In the genomic region with DNA sequence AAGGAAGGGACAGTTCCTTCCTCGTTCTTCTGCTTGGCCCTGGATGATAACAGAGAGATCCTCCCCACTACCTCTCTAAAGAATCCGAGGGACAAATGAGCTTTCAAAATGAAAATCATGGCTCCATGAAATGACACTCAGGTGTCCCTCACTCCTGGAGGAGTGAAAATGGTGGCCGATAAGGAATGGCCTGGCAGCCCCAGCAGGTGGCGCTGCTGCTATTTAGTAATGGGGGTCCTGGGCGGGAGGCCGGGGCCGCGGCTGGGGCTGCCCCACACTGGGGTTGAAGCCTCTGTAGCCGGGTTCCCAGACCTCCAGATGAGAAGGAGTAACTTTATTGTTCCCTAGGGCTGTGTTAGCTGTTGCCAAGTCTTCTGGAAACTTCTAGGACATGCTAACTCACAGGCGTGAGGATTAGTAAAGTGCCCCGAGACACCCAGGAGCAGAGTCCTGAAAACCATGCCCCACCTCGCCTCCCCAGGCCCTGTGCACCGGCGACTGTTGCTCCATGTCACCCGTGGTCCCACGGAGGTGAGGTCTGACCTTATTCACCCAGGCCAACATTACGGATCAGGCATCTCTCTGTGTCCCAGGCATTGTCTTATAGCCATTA, we compare ENCODE assay signal across 7 cellular contexts.
A peak's percentile ranks its signal among the peaks of the same experiment; 100 is the strongest.
DNase-seq lines count a peak whose midpoint lies in the region; ATAC-seq and TF ChIP-seq lines count a peak whose summit lies in the region.

No MANE protein-coding gene starts in this region.

- H3K9me3 ChIP-seq in trophoblast cell (ENCODE audit: insufficient read depth, low read depth, low read length): no peaks in the 10 kb centered on the region
- H3K9me3 ChIP-seq in upper lobe of right lung: no peaks in the 10 kb centered on the region

- no peak overlapping the region for H2BK5ac ChIP-seq in trophoblast cell (ENCODE audit: low read depth, low read length, poor library complexity)

- peak overlapping the region; percentile 16 for H3K18ac ChIP-seq in trophoblast cell (ENCODE audit: low read length)

- H3K4me1 ChIP-seq in trophoblast cell (ENCODE audit: control insufficient read depth in 1 of 2, insufficient read depth in 2 of 2, low read length in 2 of 2): peaks cover 5 to 8% of the 10 kb centered on the region in 2 experiments
- H3K4me1 ChIP-seq in upper lobe of right lung: peaks cover 26% of the 10 kb centered on the region

- H3K4me3 ChIP-seq in trophoblast cell (ENCODE audit: low read depth, low read length) (no peak overlapping the region), upper lobe of right lung (no peak overlapping the region)

- DNase-seq in HK-2 (ENCODE audit: unreplicated experiment) (peak; percentile 60), RPMI8226 (peak; percentile 78), globus pallidus (ENCODE audit: low spot score) (peak; percentile 57), trophoblast cell (peak; percentile 30 to 69), upper lobe of right lung (peak; percentile 88)
- DNase-seq in activated naive CD4-positive, alpha-beta T cell (lab: John Stamatoyannopoulos, UW): peak; percentile 7 to 60 (median 40)

- peak overlapping the region; percentile 8 for H3K14ac ChIP-seq in trophoblast cell (ENCODE audit: low read length)

- H3K27ac ChIP-seq in trophoblast cell (ENCODE audit: low read depth, low read length): no peak overlapping the region
- H3K27ac ChIP-seq in upper lobe of right lung: no peak overlapping the region

- no peak overlapping the region for H3K9ac ChIP-seq in trophoblast cell (ENCODE audit: low read length)

- no peaks in the 10 kb centered on the region for H3K27me3 ChIP-seq in trophoblast cell (ENCODE audit: insufficient read depth, low read length)
- no peaks in the 10 kb centered on the region for H3K27me3 ChIP-seq in upper lobe of right lung

- H4K91ac ChIP-seq in trophoblast cell (ENCODE audit: low read depth, low read length): peak overlapping the region; percentile 41

- H3K36me3 ChIP-seq in trophoblast cell (ENCODE audit: control insufficient read depth in 1 of 2, insufficient read depth in 2 of 2, low read length in 2 of 2) (peaks cover 0 to 4% of the 10 kb centered on the region in 2 experiments), upper lobe of right lung (no peaks in the 10 kb centered on the region)

- no peak overlapping the region for H2AK5ac ChIP-seq in trophoblast cell (ENCODE audit: low read length)

- no peak overlapping the region for H3K4ac ChIP-seq in trophoblast cell (ENCODE audit: low read depth, low read length)

- peak; percentile 79 for TF ChIP-seq CTCF in GM12872 (IDR thresholded peaks at IDR 0.05; ENCODE audit: insufficient read depth, low read depth, low read length)
- peak; percentile 88 for TF ChIP-seq CTCF in upper lobe of right lung (IDR thresholded peaks at IDR 0.05)

- H3K23ac ChIP-seq in trophoblast cell (ENCODE audit: low read length): no peak overlapping the region

- no peak overlapping the region for H3K4me2 ChIP-seq in trophoblast cell (ENCODE audit: low read length)

- intact Hi-C loops in upper lobe of right lung (cut with DNase I): loop anchor here (10.0 kb wide), 1 partner anchor 268 kb away; no protein-coding TSS in a partner anchor

- H3K79me1 ChIP-seq in trophoblast cell (ENCODE audit: low read length): no peaks in the 10 kb centered on the region

- H3K79me2 ChIP-seq in trophoblast cell (ENCODE audit: control insufficient read depth, insufficient read depth, low read length, poor library complexity): no peaks in the 10 kb centered on the region

- H4K8ac ChIP-seq in trophoblast cell (ENCODE audit: low read depth, low read length): no peak overlapping the region

- no peak overlapping the region for H2AFZ ChIP-seq in trophoblast cell (ENCODE audit: insufficient read depth, low read length, poor library complexity)

- peak overlapping the region; percentile 23 for H2BK12ac ChIP-seq in trophoblast cell (ENCODE audit: low read length)

- peak overlapping the region; percentile 48 for H2BK120ac ChIP-seq in trophoblast cell (ENCODE audit: insufficient read depth, low read length, poor library complexity)

- no CpG with 5 or more reads among the region's 17 CpGs for WGBS in trophoblast cell (ENCODE audit: extremely low coverage, insufficient coverage, insufficient read length)

- no peak overlapping the region for H4K12ac ChIP-seq in trophoblast cell (ENCODE audit: low read depth, low read length)

- peak; percentile 64 for ATAC-seq in upper lobe of right lung
